Comparison of ENCODE assay signal across 10 cellular contexts in the genomic region with DNA sequence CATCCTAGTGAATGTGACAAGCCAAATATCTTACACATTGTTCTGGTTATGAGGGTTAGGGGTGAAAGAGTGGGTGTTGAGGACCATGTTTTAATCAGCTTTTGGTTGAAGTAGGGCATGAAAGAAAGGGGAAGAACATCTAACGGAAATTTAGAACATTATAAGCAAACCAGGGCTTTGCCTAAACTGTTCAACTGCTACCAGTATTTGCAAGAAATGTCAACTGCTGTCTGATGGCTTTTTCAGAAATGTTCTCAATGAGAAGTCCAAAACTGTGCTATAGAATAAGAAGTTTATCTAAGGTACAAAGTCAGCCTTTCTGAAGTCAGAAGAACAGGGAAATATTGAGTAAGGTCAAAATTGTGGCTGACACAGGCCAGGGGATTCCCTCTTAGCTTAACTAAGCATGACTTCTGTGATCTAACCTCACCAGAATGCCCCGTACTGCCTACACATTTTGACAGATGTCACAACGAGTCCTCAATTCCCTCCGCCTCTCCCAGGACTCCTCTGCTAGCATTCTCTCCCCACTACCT.
DNase-seq lines count a peak whose midpoint lies in the region; ATAC-seq and TF ChIP-seq lines count a peak whose summit lies in the region.
"Had no signal": no experiment of that assay in that cellular context is flagged by ENCODE, and none has a peak within 500 bp of the region (broad histone marks: within the 10 kb centered on the region; RNA-seq: fewer than 3 reads in every experiment).

No MANE protein-coding gene starts in this region.

- H3K4me3 Mint-ChIP-seq in activated CD4-positive, alpha-beta T cell treated with anti-CD3 and anti-CD28 coated beads, Interleukin-2, amount 10 ng/mL, durations not matched to agents 24 days and 14 days, result peak overlapping the region; percentile 7
- H3K4me3 Mint-ChIP-seq: mesothelial cell of epicardium had no signal

- POLR2A ChIA-PET in HEK293T (lab: Yijun Ruan, JAX), result no interaction called here

- CTCF ChIA-PET in HEK293T (lab: Yijun Ruan, JAX), result interaction anchor here (0.5 to 0.9 kb wide), 2 partner anchors 51 to 101 kb away, joined by 3 read pairs; no protein-coding TSS in a partner anchor

- peak overlapping the region; percentile 82 for H3K27ac Mint-ChIP-seq in activated CD4-positive, alpha-beta T cell treated with anti-CD3 and anti-CD28 coated beads, Interleukin-2, amount 10 ng/mL, durations not matched to agents 24 days and 14 days
- H3K27ac Mint-ChIP-seq: mesothelial cell of epicardium had no signal

- peak; percentile 86 to 88 for ATAC-seq in activated CD4-positive, CD25-positive, alpha-beta regulatory T cell treated with anti-CD3 and anti-CD28 coated beads, Interleukin-2, amount 50 U/mL, for 24 hours
- ATAC-seq in HG02840 (IDR thresholded peaks at IDR 0.05; ENCODE audit: low FRiP score, unreplicated experiment) (peak; percentile 95), sciatic nerve (no peak)
- ATAC-seq: body of pancreas had no signal

- no peaks in the 10 kb centered on the region for H3K36me3 Mint-ChIP-seq in activated CD4-positive, alpha-beta T cell treated with anti-CD3 and anti-CD28 coated beads, Interleukin-2, amount 10 ng/mL, durations not matched to agents 24 days and 14 days (ENCODE audit: low read depth)
- H3K36me3 Mint-ChIP-seq: mesothelial cell of epicardium had no signal

- peaks cover 40% of the 10 kb centered on the region for H3K4me1 Mint-ChIP-seq in activated CD4-positive, alpha-beta T cell treated with anti-CD3 and anti-CD28 coated beads, Interleukin-2, amount 10 ng/mL, durations not matched to agents 24 days and 14 days

- no peaks in the 10 kb centered on the region for H3K27me3 Mint-ChIP-seq in activated CD4-positive, alpha-beta T cell treated with anti-CD3 and anti-CD28 coated beads, Interleukin-2, amount 10 ng/mL, durations not matched to agents 24 days and 14 days

- intact Hi-C loops in activated CD4-positive, alpha-beta T cell treated with anti-CD3 and anti-CD28 coated beads, Interleukin-2, amount 10 ng/mL, durations not matched to agents 24 days and 14 days (cut with micrococcal nuclease), result loop anchor here (1.0 kb wide), 7 partner anchors 16 to 104 kb away; partner anchors contain the start of gene ARAP2
- intact Hi-C loops in sciatic nerve (cut with DNase I), result no loop called here

- no peaks in the 10 kb centered on the region for H3K9me3 Mint-ChIP-seq in activated CD4-positive, alpha-beta T cell treated with anti-CD3 and anti-CD28 coated beads, Interleukin-2, amount 10 ng/mL, durations not matched to agents 24 days and 14 days
- H3K9me3 Mint-ChIP-seq: mesothelial cell of epicardium had no signal

- DNase-seq in activated CD4-positive, CD25-positive, alpha-beta regulatory T cell (lab: John Stamatoyannopoulos, UW), result no peak
- DNase-seq in activated CD4-positive, alpha-beta T cell treated with anti-CD3 and anti-CD28 coated beads, Interleukin-2, amount 10 ng/mL, durations not matched to agents 24 days and 14 days, result peak; percentile 79
- DNase-seq in stimulated activated CD8-positive, alpha-beta memory T cell treated with anti-CD3 and anti-CD28 coated beads, Interleukin-12 subunit alpha, Interleukin-12 subunit beta, amount 100 ng/mL, for 4 hours (ENCODE audit: low read depth), result peak; percentile 6
- no peak for DNase-seq in sciatic nerve (ENCODE audit: low spot score)
- no peak for DNase-seq in HEK293T (ENCODE audit: extremely low spot score)
- no peak for DNase-seq in C1 segment of cervical spinal cord (lab: John Stamatoyannopoulos, UW)

TF ChIP-seq in HEK293T, 16 proteins besides CTCF, POLR2A, EP300 and RAD21:
- TF ChIP-seq FOXM1 (IDR thresholded peaks at IDR 0.05; ENCODE audit: borderline replicate concordance) (no peak), ELF4 (IDR thresholded peaks at IDR 0.05) (no peak), SUZ12 (IDR thresholded peaks at IDR 0.05) (no peak), FOXK2 (IDR thresholded peaks at IDR 0.05) (no peak), LEF1 (IDR thresholded peaks at IDR 0.05; ENCODE audit: borderline replicate concordance) (no peak), TARDBP (IDR thresholded peaks at IDR 0.05) (no peak), L3MBTL2 (conservative IDR thresholded peaks at IDR 0.05) (no peak), ZNF384 (IDR thresholded peaks at IDR 0.05) (no peak), BHLHE40 (IDR thresholded peaks at IDR 0.05; ENCODE audit: borderline replicate concordance) (no peak), ARNT (IDR thresholded peaks at IDR 0.05) (no peak)

Comparison
In these comparisons a context has a peak if more than half of its experiments do, and no peak if none do; other contexts are left out.
1. DNase-seq: peak in activated CD4-positive, alpha-beta T cell treated with anti-CD3 and anti-CD28 coated beads, Interleukin-2, amount 10 ng/mL, durations not matched to agents 24 days and 14 days (single experiment) and stimulated activated CD8-positive, alpha-beta memory T cell treated with anti-CD3 and anti-CD28 coated beads, Interleukin-12 subunit alpha, Interleukin-12 subunit beta, amount 100 ng/mL, for 4 hours (single experiment); none in activated CD4-positive, CD25-positive, alpha-beta regulatory T cell (0 of 4), sciatic nerve (single experiment), HEK293T (single experiment) and C1 segment of cervical spinal cord (0 of 14).